ENCODE assay signal across 18 cellular contexts in the genomic region with DNA sequence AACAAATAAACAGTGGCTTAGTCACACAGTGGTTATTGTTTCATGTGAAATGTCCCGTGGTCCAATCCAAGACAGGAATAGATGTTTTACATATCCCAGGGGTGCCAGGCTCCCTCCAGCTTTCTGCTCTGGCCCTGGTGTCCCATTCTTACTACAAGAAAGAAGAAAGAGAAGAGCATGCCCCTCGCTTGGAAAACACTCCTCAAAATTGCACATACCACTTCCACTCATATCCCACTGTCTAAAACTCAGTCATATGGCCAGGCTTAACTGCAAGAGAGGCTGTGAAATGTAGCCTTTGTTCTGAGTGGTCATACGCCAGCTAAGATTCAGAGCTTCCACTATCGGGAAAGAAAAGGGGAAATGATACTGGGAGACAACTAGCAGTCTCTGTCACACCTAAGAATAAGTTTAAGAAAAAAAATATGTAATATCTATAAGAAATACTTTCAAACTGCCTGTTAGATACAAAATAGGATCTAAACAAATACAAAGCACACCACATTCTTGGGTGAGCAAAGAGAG.
DNase-seq lines count a peak whose midpoint lies in the region; ATAC-seq and TF ChIP-seq lines count a peak whose summit lies in the region.
"Had no signal": no experiment of that assay in that cellular context is flagged by ENCODE, and none has a peak within 500 bp of the region (broad histone marks: within the 10 kb centered on the region; RNA-seq: fewer than 3 reads in every experiment).

No MANE protein-coding gene starts in this region.

- H3K27me3 Mint-ChIP-seq in nephron progenitor cell (ENCODE audit: low read depth, poor library complexity): peaks cover 12% of the 10 kb centered on the region
- no peaks in the 10 kb centered on the region for H3K27me3 Mint-ChIP-seq in activated CD8-positive, alpha-beta T cell treated with anti-CD3 and anti-CD28 coated beads, Interleukin-2, amount 10 ng/mL, durations not matched to agents 7 days and 5 days (ENCODE audit: low read depth)

- DNase-seq in nephron progenitor cell (no peak), SKM-1 treated with dmso at 0.1 percent for 144 hours (lab: John Stamatoyannopoulos, UW; ENCODE audit: unreplicated experiment) (no peak), esophagus squamous epithelium (lab: John Stamatoyannopoulos, UW) (no peak), T1000 (lab: John Stamatoyannopoulos, UW) (no peak)
- DNase-seq in activated CD8-positive, alpha-beta T cell treated with anti-CD3 and anti-CD28 coated beads, Interleukin-2, amount 10 ng/mL, durations not matched to agents 7 days and 5 days: no peak
- DNase-seq: activated CD8-positive, alpha-beta memory T cell treated with anti-CD3 and anti-CD28 coated beads for 24 hours; colonic mucosa; GF-D8; GOT3; kidney; natural killer cell; NCI-H1417; T-cell; uterus had no signal

- H3K27ac Mint-ChIP-seq in nephron progenitor cell: peak overlapping the region; percentile 57
- H3K27ac Mint-ChIP-seq in activated CD8-positive, alpha-beta T cell treated with anti-CD3 and anti-CD28 coated beads, Interleukin-2, amount 10 ng/mL, durations not matched to agents 7 days and 5 days: no peak overlapping the region
- H3K27ac Mint-ChIP-seq: activated naive CD8-positive, alpha-beta T cell; natural killer cell; T-cell had no signal

- no peak overlapping the region for H3K4me3 ChIP-seq in esophagus squamous epithelium
- H3K4me3 ChIP-seq: colonic mucosa, uterus had no signal

- H3K36me3 ChIP-seq in esophagus squamous epithelium: no peaks in the 10 kb centered on the region
- H3K36me3 ChIP-seq: colonic mucosa, uterus had no signal

- intact Hi-C loops in esophagus squamous epithelium (cut with DNase I): no loop called here

- H3K36me3 Mint-ChIP-seq in nephron progenitor cell (ENCODE audit: low read depth): peaks cover 5% of the 10 kb centered on the region
- no peaks in the 10 kb centered on the region for H3K36me3 Mint-ChIP-seq in activated CD8-positive, alpha-beta T cell treated with anti-CD3 and anti-CD28 coated beads, Interleukin-2, amount 10 ng/mL, durations not matched to agents 7 days and 5 days (ENCODE audit: low read depth)
- H3K36me3 Mint-ChIP-seq: activated naive CD8-positive, alpha-beta T cell; natural killer cell; T-cell had no signal

- POLR2A ChIA-PET in activated CD8-positive, alpha-beta T cell treated with anti-CD3 and anti-CD28 coated beads, Interleukin-2, amount 10 ng/mL, durations not matched to agents 7 days and 5 days (lab: Charles Lee): no interaction called here

- CTCF ChIA-PET in activated CD8-positive, alpha-beta T cell treated with anti-CD3 and anti-CD28 coated beads, Interleukin-2, amount 10 ng/mL, durations not matched to agents 7 days and 5 days (lab: Charles Lee): interaction anchor here (1.5 kb wide), 1 partner anchor 16 kb away, joined by 3 read pairs; no protein-coding TSS in a partner anchor

- 42 to 66% methylated on average over 4 of the region's 4 CpGs for WGBS in esophagus squamous epithelium, 2 donors

- peaks cover 4% of the 10 kb centered on the region for H3K4me1 Mint-ChIP-seq in nephron progenitor cell
- H3K4me1 Mint-ChIP-seq in activated CD8-positive, alpha-beta T cell treated with anti-CD3 and anti-CD28 coated beads, Interleukin-2, amount 10 ng/mL, durations not matched to agents 7 days and 5 days (ENCODE audit: low read depth): no peaks in the 10 kb centered on the region
- H3K4me1 Mint-ChIP-seq: natural killer cell, T-cell had no signal

- no peaks in the 10 kb centered on the region for H3K27me3 ChIP-seq in esophagus squamous epithelium
- H3K27me3 ChIP-seq: colonic mucosa, uterus had no signal

- TF ChIP-seq CTCF in nephron progenitor cell (IDR thresholded peaks at IDR 0.05) (no peak), esophagus squamous epithelium (IDR thresholded peaks at IDR 0.05) (no peak)

- H3K4me3 Mint-ChIP-seq in nephron progenitor cell: no peak overlapping the region
- H3K4me3 Mint-ChIP-seq in activated CD8-positive, alpha-beta T cell treated with anti-CD3 and anti-CD28 coated beads, Interleukin-2, amount 10 ng/mL, durations not matched to agents 7 days and 5 days: no peak overlapping the region
- H3K4me3 Mint-ChIP-seq: activated naive CD8-positive, alpha-beta T cell; natural killer cell; T-cell had no signal

- no peak for TF ChIP-seq POLR2A in esophagus squamous epithelium (IDR thresholded peaks at IDR 0.05)

- no peaks in the 10 kb centered on the region for H3K4me1 ChIP-seq in esophagus squamous epithelium
- H3K4me1 ChIP-seq: colonic mucosa, uterus had no signal

- peak; percentile 84 for ATAC-seq in GM18907 (IDR thresholded peaks at IDR 0.05; ENCODE audit: unreplicated experiment)
- peak; percentile 60 for ATAC-seq in HG02610 (IDR thresholded peaks at IDR 0.05; ENCODE audit: unreplicated experiment)
- peak; percentile 85 for ATAC-seq in HG03565 (IDR thresholded peaks at IDR 0.05; ENCODE audit: unreplicated experiment)
- no peak for ATAC-seq in activated CD8-positive, alpha-beta T cell treated with anti-CD3 and anti-CD28 coated beads, Interleukin-2, amount 10 ng/mL, durations not matched to agents 7 days and 5 days
- ATAC-seq: natural killer cell, T-cell had no signal

- H3K9me3 Mint-ChIP-seq in nephron progenitor cell: peaks cover 5% of the 10 kb centered on the region
- H3K9me3 Mint-ChIP-seq in activated CD8-positive, alpha-beta T cell treated with anti-CD3 and anti-CD28 coated beads, Interleukin-2, amount 10 ng/mL, durations not matched to agents 7 days and 5 days (ENCODE audit: insufficient read depth): no peaks in the 10 kb centered on the region

- no peaks in the 10 kb centered on the region for H3K9me3 ChIP-seq in esophagus squamous epithelium
- H3K9me3 ChIP-seq: colonic mucosa, uterus had no signal

- H3K27ac ChIP-seq in esophagus squamous epithelium: no peak overlapping the region
- H3K27ac ChIP-seq: colonic mucosa, uterus had no signal
